Comparison of ENCODE assay signal across 14 cellular contexts in genomic region chr1:233261615-233262168, GRCh38. TPM values are rescaled to one million over a fixed set of nuclear protein-coding genes. Genes with fewer than 3 reads are reported as not detected.
A peak's percentile ranks its signal among the peaks of the same experiment; 100 is the strongest.
DNase-seq lines count a peak whose midpoint lies in the region; ATAC-seq, FAIRE-seq and TF ChIP-seq lines count a peak whose summit lies in the region.
"Had no signal": no experiment of that assay in that cellular context is flagged by ENCODE, and none has a peak within 500 bp of the region (broad histone marks: within the 10 kb centered on the region; RNA-seq: fewer than 3 reads in every experiment).

No MANE protein-coding gene starts in this region.

- TF ChIP-seq CTCF in glutamatergic neuron (IDR thresholded peaks at IDR 0.05; ENCODE audit: partially characterized antibody, unreplicated experiment), result no peak
- TF ChIP-seq CTCF in psoas muscle (IDR thresholded peaks at IDR 0.05), result no peak

- H3K27me3 ChIP-seq in small intestine (ENCODE audit: control insufficient read depth in 2 of 2, insufficient read depth in 2 of 2, low read length in 2 of 2) (no peaks in the 10 kb centered on the region), psoas muscle (ENCODE audit: insufficient read depth in 3 of 3, low read length in 2 of 3) (no peaks in the 10 kb centered on the region)
- H3K27me3 ChIP-seq: right atrium auricular region had no signal

- 84 to 91% (median 90%) methylated on average over 8 of the region's 8 CpGs for WGBS in small intestine, 3 donors
- WGBS in psoas muscle, 3 donors, result 79 to 83% (median 80%) methylated on average over 8 of the region's 8 CpGs

- peak; percentile 32 for ATAC-seq in GM18502 (IDR thresholded peaks at IDR 0.05; ENCODE audit: poor library complexity, unreplicated experiment)
- ATAC-seq in GM21423 (IDR thresholded peaks at IDR 0.05; ENCODE audit: unreplicated experiment), result peak; percentile 3
- peak; percentile 8 for ATAC-seq in HG03025 (IDR thresholded peaks at IDR 0.05; ENCODE audit: low FRiP score, unreplicated experiment)
- no peak for ATAC-seq in psoas muscle

- no peak for FAIRE-seq in small intestine (lab: Jason Lieb, UNC)

- peak overlapping the region; percentile 60 for H3K4me3 Mint-ChIP-seq in glutamatergic neuron (ENCODE audit: unreplicated experiment)
- H3K4me3 Mint-ChIP-seq: activated naive CD8-positive, alpha-beta T cell had no signal

- H3K27ac ChIP-seq in small intestine (ENCODE audit: low read depth in 1 of 2, low read length in 1 of 2) (peak overlapping the region in 1 of 2 donors; percentile 11), psoas muscle (no peak overlapping the region)
- H3K27ac ChIP-seq: C4-2B, right atrium auricular region had no signal

- DNase-seq in glutamatergic neuron (peak; percentile 20), HCEC 1CT (no peak), small intestine (no peak), psoas muscle (no peak)
- DNase-seq in stimulated activated CD4-positive, alpha-beta T cell treated with anti-CD3 and anti-CD28 coated beads, Interleukin-2, amount 100 ng/mL, for 24 hours, result no peak
- DNase-seq: activated CD4-positive, alpha-beta T cell treated with anti-CD3 and anti-CD28 coated beads, Interleukin-2, amount 50 U/mL, for 48 hours; NCI-H2171 treated with DMSO at 0.1 percent for 48 hours; OCI-M1 had no signal

- H3K27ac Mint-ChIP-seq in glutamatergic neuron (ENCODE audit: unreplicated experiment), result peak overlapping the region; percentile 86
- H3K27ac Mint-ChIP-seq: activated naive CD8-positive, alpha-beta T cell had no signal

- intact Hi-C loops in psoas muscle (cut with DNase I), result no loop called here

- H3K27me3 Mint-ChIP-seq in glutamatergic neuron (ENCODE audit: unreplicated experiment), result peaks cover 2% of the 10 kb centered on the region
- H3K27me3 Mint-ChIP-seq: activated naive CD8-positive, alpha-beta T cell had no signal

- no peaks in the 10 kb centered on the region for H3K9me3 ChIP-seq in small intestine (ENCODE audit: control insufficient read depth, low read depth)
- no peaks in the 10 kb centered on the region for H3K9me3 ChIP-seq in psoas muscle
- H3K9me3 ChIP-seq: right atrium auricular region had no signal

- no peaks in the 10 kb centered on the region for H3K9me3 Mint-ChIP-seq in glutamatergic neuron (ENCODE audit: unreplicated experiment)

- peaks cover 6% of the 10 kb centered on the region for H3K36me3 Mint-ChIP-seq in glutamatergic neuron (ENCODE audit: unreplicated experiment)

- peaks cover 13% of the 10 kb centered on the region for H3K4me1 Mint-ChIP-seq in glutamatergic neuron (ENCODE audit: low read depth, unreplicated experiment)

- H3K4me3 ChIP-seq in small intestine (ENCODE audit: low read depth in 1 of 2, low read length in 2 of 2), result no peak overlapping the region
- H3K4me3 ChIP-seq in psoas muscle, result no peak overlapping the region
- H3K4me3 ChIP-seq: right atrium auricular region had no signal

- peaks cover 0 to 2% of the 10 kb centered on the region in 2 donors for H3K4me1 ChIP-seq in small intestine (ENCODE audit: control insufficient read depth in 2 of 2, insufficient read depth in 1 of 2, low read depth in 1 of 2, low read length in 1 of 2)
- no peaks in the 10 kb centered on the region for H3K4me1 ChIP-seq in psoas muscle
- H3K4me1 ChIP-seq: right atrium auricular region had no signal

- H3K36me3 ChIP-seq in small intestine (ENCODE audit: control insufficient read depth in 2 of 2, insufficient read depth in 2 of 2, low read length in 2 of 2) (no peaks in the 10 kb centered on the region), psoas muscle (ENCODE audit: insufficient read depth in 1 of 2, low read depth in 1 of 2) (no peaks in the 10 kb centered on the region)

RNA-seq across cellular contexts. Expression of gene PCNX2, which starts 33.8 kb away (rescaled TPM):
- total RNA-seq in glutamatergic neuron (ENCODE audit: unreplicated experiment) (44.5 TPM), psoas muscle (1 to 10 TPM in 1 of 4 donors, under 1 TPM in 3; 0.22 to 1.1 (median 0.68) TPM)
- polyA plus RNA-seq in small intestine (10 to 100 TPM in 1 of 3 donors, 1 to 10 TPM in 2; 1.3 to 18.1 (median 4.6) TPM), psoas muscle (under 1 TPM; 0.16 to 0.82 (median 0.21) TPM)

Comparison
In these comparisons a context has a peak if more than half of its experiments do, and no peak if none do; other contexts are left out.
1. ATAC-seq: peak in GM18502 (single experiment), GM21423 (single experiment) and HG03025 (single experiment); none in psoas muscle (0 of 4).
2. RNA of gene PCNX2, which starts 33.8 kb away (total RNA-seq): 44.5 TPM in glutamatergic neuron (single experiment); 0.22 to 1.1 TPM in psoas muscle; every median in the first group is over 10 times any median in the second.